ENCODE assay signal across 1 cellular context in genomic region chr22:42856179-42856864, GRCh38.
A peak's percentile ranks its signal among the peaks of the same experiment; 100 is the strongest.
TF ChIP-seq lines count a peak whose summit lies in the region.

No MANE protein-coding gene starts in this region.

TF ChIP-seq in GM12878, 131 proteins besides CTCF, POLR2A, EP300 and RAD21 (continued from another document and continues in another):
- TF ChIP-seq E2F8 (IDR thresholded peaks at IDR 0.05; ENCODE audit: low read depth, partially characterized antibody) (no peak), PAX8 (IDR thresholded peaks at IDR 0.05) (no peak), HDAC6 (IDR thresholded peaks at IDR 0.05; ENCODE audit: unreplicated experiment) (no peak), NFIC (IDR thresholded peaks at IDR 0.05; ENCODE audit: low read depth, low read length) (no peak), ZNF217 (IDR thresholded peaks at IDR 0.05) (no peak), KDM1A (IDR thresholded peaks at IDR 0.05; ENCODE audit: borderline replicate concordance) (no peak), SIN3A (IDR thresholded peaks at IDR 0.05; ENCODE audit: low read depth, low read length) (no peak), HDGF (IDR thresholded peaks at IDR 0.05) (no peak), ESRRA (IDR thresholded peaks at IDR 0.05; ENCODE audit: low read length) (no peak), SMAD5 (IDR thresholded peaks at IDR 0.05; ENCODE audit: low read depth) (no peak), KLF5 (IDR thresholded peaks at IDR 0.05; ENCODE audit: partially characterized antibody) (no peak), MYC (IDR thresholded peaks at IDR 0.05; ENCODE audit: insufficient read depth, insufficient read length, insufficient replicate concordance, low read length, severe bottlenecking) (no peak), FOXM1 (IDR thresholded peaks at IDR 0.05; ENCODE audit: low read depth, low read length) (no peak), ATF3 (IDR thresholded peaks at IDR 0.05; ENCODE audit: borderline replicate concordance, extremely low read depth, low read depth, low read length) (no peak), ELK1 (IDR thresholded peaks at IDR 0.05; ENCODE audit: low read depth, low read length) (no peak), BMI1 (IDR thresholded peaks at IDR 0.05; ENCODE audit: borderline replicate concordance) (no peak), CREB1 (IDR thresholded peaks at IDR 0.05; ENCODE audit: low read depth) (peak; percentile 65; the same call in 1 of the 2 replicates), IRF5 (IDR thresholded peaks at IDR 0.05; ENCODE audit: borderline replicate concordance) (no peak), LARP7 (IDR thresholded peaks at IDR 0.05) (no peak), SP1 (IDR thresholded peaks at IDR 0.05; ENCODE audit: low read depth, low read length) (no peak), CHD1 (IDR thresholded peaks at IDR 0.05; ENCODE audit: low read depth, low read length) (0 out of 2 replicates have a peak, but pooled peaks have one; percentile 58), ZBTB40 (IDR thresholded peaks at IDR 0.05; ENCODE audit: borderline replicate concordance) (no peak), PKNOX1 (IDR thresholded peaks at IDR 0.05) (peak; percentile 33; the same call in 1 of the 2 replicates), MLLT1 (IDR thresholded peaks at IDR 0.05) (peak; percentile 13; the same call in 1 of the 2 replicates), NRF1 (conservative IDR thresholded peaks at IDR 0.05; ENCODE audit: low read depth, low read length) (no peak), RFX5 (IDR thresholded peaks at IDR 0.05; ENCODE audit: low read depth, low read length) (no peak), JUND (IDR thresholded peaks at IDR 0.05; ENCODE audit: low read depth, low read length) (no peak), CBX3 (IDR thresholded peaks at IDR 0.05; ENCODE audit: borderline replicate concordance, low read depth) (no peak), SMARCA5 (IDR thresholded peaks at IDR 0.05) (no peak), GABPA (IDR thresholded peaks at IDR 0.05; ENCODE audit: low read depth) (no peak), RUNX3 (IDR thresholded peaks at IDR 0.05; ENCODE audit: low read length) (no peak), CEBPZ (IDR thresholded peaks at IDR 0.05; ENCODE audit: low read depth, low read length) (no peak), E4F1 (IDR thresholded peaks at IDR 0.05; ENCODE audit: borderline replicate concordance, partially characterized antibody) (no peak), ZSCAN29 (IDR thresholded peaks at IDR 0.05) (0 out of 2 replicates have a peak, but pooled peaks have one; percentile 30), HSF1 (IDR thresholded peaks at IDR 0.05; ENCODE audit: low read depth, low read length) (no peak), MXI1 (IDR thresholded peaks at IDR 0.05; ENCODE audit: low read depth, low read length) (peak; percentile 61)
